8 cellular contexts compared by ENCODE assay signal in the genomic region with DNA sequence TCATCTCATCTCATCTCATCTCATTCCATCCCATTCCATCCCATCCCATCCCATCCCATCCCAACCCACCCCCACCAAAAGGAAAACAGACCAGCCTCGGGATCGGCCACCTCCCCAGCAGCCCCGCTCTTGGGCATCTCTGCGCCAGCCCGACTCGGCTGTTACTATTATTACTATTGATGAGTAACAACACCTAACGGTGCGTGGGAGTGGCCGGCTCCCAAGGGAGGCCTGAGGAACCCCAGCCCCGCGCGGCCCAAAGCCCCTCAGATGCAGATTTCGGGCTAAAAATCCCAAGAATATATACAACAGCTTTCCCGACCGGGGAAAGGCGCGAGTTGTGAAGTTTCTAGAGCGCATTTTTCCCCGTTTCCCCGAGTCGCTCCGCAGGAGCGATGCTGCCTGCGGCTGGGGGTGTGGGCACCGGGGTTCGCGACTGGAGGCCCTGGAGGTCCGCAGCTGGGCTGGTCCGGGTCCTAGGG. TPM values are rescaled to one million over a fixed set of nuclear protein-coding genes. Genes with fewer than 3 reads are reported as not detected.
DNase-seq lines count a peak whose midpoint lies in the region; ATAC-seq and TF ChIP-seq lines count a peak whose summit lies in the region.

No MANE protein-coding gene starts in this region.

- H3K9me3 Mint-ChIP-seq in activated naive CD4-positive, alpha-beta T cell treated with anti-CD3 and anti-CD28 coated beads, Interleukin-2, amount 50 U/mL, for 72 hours = no peaks in the 10 kb centered on the region

- H3K36me3 ChIP-seq in iPS-18a (ENCODE audit: control insufficient read depth, low read depth, low read length) = no peaks in the 10 kb centered on the region

- no peaks in the 10 kb centered on the region for H3K9me3 ChIP-seq in iPS-18a (ENCODE audit: control insufficient read depth, low read depth, low read length)

- H3K4me3 ChIP-seq in LNCaP clone FGC (ENCODE audit: low read depth, low read length) (peak overlapping the region; percentile 81), iPS-18a (ENCODE audit: low read length) (peak overlapping the region; percentile 75)

- H3K27me3 ChIP-seq in iPS-18a (ENCODE audit: control insufficient read depth, insufficient read depth, low read length) = peaks cover 11% of the 10 kb centered on the region

- ATAC-seq in GM21786 (IDR thresholded peaks at IDR 0.05; ENCODE audit: unreplicated experiment) (peak; percentile 26), HG03469 (IDR thresholded peaks at IDR 0.05; ENCODE audit: unreplicated experiment) (no peak)
- ATAC-seq in activated naive CD4-positive, alpha-beta T cell treated with anti-CD3 and anti-CD28 coated beads, Interleukin-2, amount 50 U/mL, for 72 hours = peak; percentile 16 to 19

- no peaks in the 10 kb centered on the region for H3K36me3 Mint-ChIP-seq in activated naive CD4-positive, alpha-beta T cell treated with anti-CD3 and anti-CD28 coated beads, Interleukin-2, amount 50 U/mL, for 72 hours

- H3K4me1 ChIP-seq in iPS-18a (ENCODE audit: control insufficient read depth, low read depth, low read length) = peaks cover 7% of the 10 kb centered on the region

- H3K9ac ChIP-seq in iPS-18a (ENCODE audit: low read length) = peak overlapping the region; percentile 62

- H3K27ac Mint-ChIP-seq in activated naive CD4-positive, alpha-beta T cell treated with anti-CD3 and anti-CD28 coated beads, Interleukin-2, amount 50 U/mL, for 72 hours = peak overlapping the region in 1 of 2 donors; percentile 88

- in situ Hi-C loops in GM13976 (cut with MboI; ENCODE audit: low sequenced_read_pairs, unreplicated experiment) = no loop called here

- DNase-seq in GM13976 (ENCODE audit: low spot score) (peak; percentile 51), LNCaP clone FGC (ENCODE audit: low read depth) (no peak), ecto neural progenitor cell (ENCODE audit: low spot score) (no peak)
- peak in 1 of 2 donors; percentile 34 for DNase-seq in activated naive CD4-positive, alpha-beta T cell treated with anti-CD3 and anti-CD28 coated beads, Interleukin-2, amount 50 U/mL, for 72 hours (ENCODE audit: low spot score in 2 of 2)
- DNase-seq in stimulated activated CD4-positive, alpha-beta T cell treated with anti-CD3 and anti-CD28 coated beads, Interleukin-12 subunit alpha, Interleukin-12 subunit beta, amount 100 ng/mL, for 48 hours (ENCODE audit: low read depth in 2 of 3, low spot score in 1 of 3) = peak; percentile 16 to 30 (median 25)

- H3K27ac ChIP-seq in iPS-18a (ENCODE audit: low read length) = no peak overlapping the region

- TF ChIP-seq CTCF in GM13976 (IDR thresholded peaks at IDR 0.05; ENCODE audit: borderline replicate concordance, control extremely low read depth, extremely low read depth, insufficient read depth, missing control alignments) (no peak), LNCaP clone FGC (IDR thresholded peaks at IDR 0.05; ENCODE audit: control insufficient read depth, extremely low read depth, insufficient read depth) (no peak)

RNA-seq across cellular contexts. Expression of a gene that starts 0.6 kb away (rescaled TPM):
- 1 to 10 TPM; 5.4 to 6.7 TPM for total RNA-seq in activated naive CD4-positive, alpha-beta T cell treated with anti-CD3 and anti-CD28 coated beads, Interleukin-2, amount 50 U/mL, for 72 hours

Comparison
In these comparisons a context has a peak if more than half of its experiments do, and no peak if none do; other contexts are left out.
1. DNase-seq: peak in GM13976 (single experiment) and stimulated activated CD4-positive, alpha-beta T cell treated with anti-CD3 and anti-CD28 coated beads, Interleukin-12 subunit alpha, Interleukin-12 subunit beta, amount 100 ng/mL, for 48 hours (3 of 3); none in LNCaP clone FGC (single experiment) and ecto neural progenitor cell (single experiment).